Comparison of ENCODE assay signal across 16 cellular contexts in the genomic region with DNA sequence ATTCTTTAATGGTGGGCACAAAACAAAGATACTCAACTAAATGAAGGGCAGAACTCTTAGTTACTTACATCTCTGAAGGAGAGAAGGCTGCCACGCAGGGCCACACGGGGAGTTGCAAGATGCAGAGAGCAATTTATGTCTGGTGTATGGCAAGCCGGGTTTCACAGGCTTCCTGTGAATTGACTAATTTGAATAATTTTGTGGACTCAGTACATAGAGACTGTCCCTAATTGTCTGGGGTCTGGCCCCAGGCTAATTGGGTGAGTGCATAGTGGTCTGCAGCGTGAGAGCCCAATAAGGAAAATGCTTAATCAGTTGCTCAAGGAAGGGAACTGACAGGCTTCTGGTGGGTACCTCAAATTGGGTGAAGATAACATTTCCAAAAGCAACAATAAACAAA.
A peak's percentile ranks its signal among the peaks of the same experiment; 100 is the strongest.
DNase-seq lines count a peak whose midpoint lies in the region; TF ChIP-seq lines count a peak whose summit lies in the region.
"Had no signal": no experiment of that assay in that cellular context is flagged by ENCODE, and none has a peak within 500 bp of the region (broad histone marks: within the 10 kb centered on the region; RNA-seq: fewer than 3 reads in every experiment).

No MANE protein-coding gene starts in this region.

- H4K20me1 ChIP-seq in smooth muscle cell (ENCODE audit: low read depth): no peaks in the 10 kb centered on the region

- H3K4me2 ChIP-seq in mesendoderm (ENCODE audit: low read length) (no peak overlapping the region), smooth muscle cell (peak overlapping the region; percentile 39)

- H3K9ac ChIP-seq in mesendoderm (ENCODE audit: low read length) (no peak overlapping the region), smooth muscle cell (ENCODE audit: low read depth) (no peak overlapping the region)

- no peak overlapping the region for H4K8ac ChIP-seq in mesendoderm (ENCODE audit: low read depth, low read length)

- H3F3A ChIP-seq in smooth muscle cell (ENCODE audit: low read depth): peaks cover 5% of the 10 kb centered on the region

- no CpG with 5 or more reads among the region's 4 CpGs for WGBS in mesendoderm (ENCODE audit: extremely low coverage, insufficient coverage, low lambda C conversion rate)
- WGBS in smooth muscle cell (ENCODE audit: low lambda C conversion rate): 34% methylated on average over 4 of the region's 4 CpGs

- no peak overlapping the region for H2BK15ac ChIP-seq in mesendoderm (replicated peaks; ENCODE audit: low read depth)

- H2AFZ ChIP-seq in smooth muscle cell (ENCODE audit: low read depth): peak overlapping the region; percentile 26

- H3K23ac ChIP-seq in mesendoderm (ENCODE audit: low read length): no peak overlapping the region

- H3K27me3 ChIP-seq in mesendoderm (ENCODE audit: insufficient read depth, low read length, poor library complexity): no peaks in the 10 kb centered on the region
- H3K27me3 ChIP-seq in smooth muscle cell (ENCODE audit: low read depth): no peaks in the 10 kb centered on the region

- H3K56ac ChIP-seq in mesendoderm (ENCODE audit: low read length): no peak overlapping the region

- no peak overlapping the region for H4K5ac ChIP-seq in mesendoderm (ENCODE audit: low read length)

- H3K79me2 ChIP-seq in mesendoderm (ENCODE audit: control insufficient read depth, insufficient read depth, low read length) (no peaks in the 10 kb centered on the region), smooth muscle cell (ENCODE audit: low read depth) (no peaks in the 10 kb centered on the region)

- DNase-seq in NCI-H1436 (lab: John Stamatoyannopoulos, UW) (peak; percentile 1), NCI-H1436 treated with DMSO at 0.1 percent for 48 hours (lab: John Stamatoyannopoulos, UW) (no peak), NCI-H146 treated with DMSO at 0.1 percent for 48 hours (lab: John Stamatoyannopoulos, UW; ENCODE audit: unreplicated experiment) (peak; percentile 14), mesendoderm (peak; percentile 90), smooth muscle cell (lab: John Stamatoyannopoulos, UW; ENCODE audit: unreplicated experiment) (no peak), GOT3 (lab: John Stamatoyannopoulos, UW) (no peak)
- no peak for DNase-seq in stimulated activated CD4-positive, alpha-beta T cell treated with anti-CD3 and anti-CD28 coated beads, Interleukin-15, amount 100 ng/mL, for 24 hours
- DNase-seq in activated CD4-positive, alpha-beta T cell treated with anti-CD3 and anti-CD28 coated beads for 1 hour: no peak
- DNase-seq: CD8-positive, alpha-beta T cell; COR-L47; DMS153; DMS79 treated with DMSO at 0.1 percent for 48 hours; EL; GDM1 had no signal

- H2AK5ac ChIP-seq in mesendoderm (ENCODE audit: low read length): no peak overlapping the region

- H3K9me3 ChIP-seq in smooth muscle cell (replicated peaks; ENCODE audit: low read depth): no peaks in the 10 kb centered on the region

- H3K4ac ChIP-seq in mesendoderm (ENCODE audit: low read depth, low read length): no peak overlapping the region

- peaks cover 1% of the 10 kb centered on the region for H3K4me1 ChIP-seq in mesendoderm (ENCODE audit: control insufficient read depth, low read depth, low read length)
- peaks cover 11% of the 10 kb centered on the region for H3K4me1 ChIP-seq in smooth muscle cell (ENCODE audit: low read depth)

- H2BK120ac ChIP-seq in mesendoderm (ENCODE audit: low read depth, low read length): no peak overlapping the region

- no peak overlapping the region for H2BK5ac ChIP-seq in mesendoderm (ENCODE audit: low read length)

- TF ChIP-seq CTCF in smooth muscle cell (IDR thresholded peaks at IDR 0.05; ENCODE audit: borderline replicate concordance, insufficient read depth, poor library complexity, severe bottlenecking): no peak

- H3K27ac ChIP-seq in mesendoderm (ENCODE audit: low read depth, low read length): no peak overlapping the region
- H3K27ac ChIP-seq in smooth muscle cell (ENCODE audit: low read depth): no peak overlapping the region
- H3K27ac ChIP-seq: 22Rv1, HL-60 had no signal

- H3K18ac ChIP-seq in mesendoderm (ENCODE audit: low read length): peak overlapping the region; percentile 56

- H3K79me1 ChIP-seq in mesendoderm (ENCODE audit: low read length): no peaks in the 10 kb centered on the region

- H3K4me3 ChIP-seq in mesendoderm (ENCODE audit: low read length) (no peak overlapping the region), smooth muscle cell (no peak overlapping the region)

- H3K36me3 ChIP-seq in mesendoderm (ENCODE audit: control insufficient read depth, insufficient read depth, low read length): no peaks in the 10 kb centered on the region
- H3K36me3 ChIP-seq in smooth muscle cell (ENCODE audit: low read depth): no peaks in the 10 kb centered on the region

Comparison
In these comparisons a context has a peak if more than half of its experiments do, and no peak if none do; other contexts are left out.
1. DNase-seq: peak in NCI-H1436 (single experiment), NCI-H146 treated with DMSO at 0.1 percent for 48 hours (single experiment) and mesendoderm (single experiment); none in NCI-H1436 treated with DMSO at 0.1 percent for 48 hours (single experiment), smooth muscle cell (single experiment), GOT3 (single experiment), stimulated activated CD4-positive, alpha-beta T cell treated with anti-CD3 and anti-CD28 coated beads, Interleukin-15, amount 100 ng/mL, for 24 hours (single experiment) and activated CD4-positive, alpha-beta T cell treated with anti-CD3 and anti-CD28 coated beads for 1 hour (single experiment).